22 cellular contexts compared by ENCODE assay signal in the genomic region with DNA sequence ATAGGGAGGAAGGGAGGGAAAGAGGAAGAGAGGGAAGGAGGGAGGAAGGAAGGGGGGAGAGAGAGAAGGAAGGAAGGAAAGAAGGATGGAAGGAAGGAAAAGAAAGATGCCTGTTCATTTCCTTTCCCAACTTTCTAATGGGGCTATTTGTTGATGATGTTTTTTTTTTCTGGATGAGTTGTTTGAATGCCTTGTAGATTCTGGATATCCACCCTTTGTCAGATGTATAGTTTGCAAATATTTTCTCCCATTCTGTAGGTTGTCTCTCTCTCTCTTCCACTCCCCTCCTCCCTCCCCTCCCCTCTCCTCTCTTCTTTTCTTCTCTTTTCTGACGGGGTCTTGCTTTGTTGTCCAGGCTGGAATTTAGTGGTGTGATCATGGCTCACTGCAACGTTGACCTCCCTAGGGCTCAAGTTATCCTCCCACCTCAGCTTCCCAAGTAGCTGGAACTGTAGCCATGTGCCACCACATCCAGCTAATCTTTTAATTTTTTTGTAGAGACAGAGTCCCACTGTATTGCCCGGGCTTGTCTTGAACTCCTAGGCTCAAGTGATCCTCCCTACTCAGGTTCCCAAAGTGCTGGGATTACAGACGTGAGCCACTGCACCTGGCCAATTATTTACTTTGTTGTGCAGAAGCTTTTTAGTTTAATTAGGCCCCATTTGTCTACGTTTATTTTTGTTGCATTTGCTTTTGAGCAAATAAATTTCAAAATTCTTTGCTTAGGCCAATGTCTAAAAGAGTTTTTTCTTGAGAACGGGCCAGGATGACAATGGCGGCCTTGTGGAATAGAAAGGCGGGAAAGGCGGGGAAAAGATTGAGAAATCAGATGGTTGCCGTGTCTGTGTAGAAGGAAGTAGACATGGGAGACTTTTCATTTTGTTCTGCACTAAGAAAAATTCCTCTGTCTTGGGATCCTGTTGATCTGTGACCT. TPM values are rescaled to one million over a fixed set of nuclear protein-coding genes. Genes with fewer than 3 reads are reported as not detected.
DNase-seq lines count a peak whose midpoint lies in the region; ATAC-seq, FAIRE-seq and TF ChIP-seq lines count a peak whose summit lies in the region.
"Had no signal": no experiment of that assay in that cellular context is flagged by ENCODE, and none has a peak within 500 bp of the region (broad histone marks: within the 10 kb centered on the region; RNA-seq: fewer than 3 reads in every experiment).

No MANE protein-coding gene starts in this region.

- peak overlapping the region; percentile 55 for H2AFZ ChIP-seq in HepG2 (ENCODE audit: low read length)
- H2AFZ ChIP-seq: GM23248 had no signal

- intact Hi-C loops in HepG2 (cut with micrococcal nuclease; ENCODE audit: unreplicated experiment): loop anchor here (10.0 kb wide), 2 partner anchors 647 to 1237 kb away; no protein-coding TSS in a partner anchor
- intact Hi-C loops in right lobe of liver (cut with DNase I): no loop called here

- H3K9me3 Mint-ChIP-seq in activated naive CD8-positive, alpha-beta T cell treated with anti-CD3 and anti-CD28 coated beads for 36 hours: peaks cover 1% of the 10 kb centered on the region
- H3K9me3 Mint-ChIP-seq: activated CD4-positive, alpha-beta T cell treated with anti-CD3 and anti-CD28 coated beads, Interleukin-2, amount 10 ng/mL, durations not matched to agents 24 days and 14 days; memory B cell had no signal

- 0 out of 2 replicates have a peak, but pooled peaks have one; percentile 16 for TF ChIP-seq RAD21 in HepG2 (CRISPR knock-in tag; IDR thresholded peaks at IDR 0.05)

- in situ Hi-C loops in HepG2 (cut with HindIII; ENCODE audit: extremely low pct_ligation_motif_present, low pct_unique_long_range_greater_than_20kb): loop anchor here (25.0 kb wide), 2 partner anchors 560 to 1235 kb away; no protein-coding TSS in a partner anchor

- H4K20me1 ChIP-seq in HepG2 (ENCODE audit: insufficient read depth, low read length): no peaks in the 10 kb centered on the region

- H3K4me2 ChIP-seq in HepG2 (ENCODE audit: low read depth, low read length): peak overlapping the region; percentile 75

- H3K36me3 Mint-ChIP-seq in activated naive CD8-positive, alpha-beta T cell treated with anti-CD3 and anti-CD28 coated beads for 36 hours: no peaks in the 10 kb centered on the region
- H3K36me3 Mint-ChIP-seq: memory B cell; naive thymus-derived CD4-positive, alpha-beta T cell had no signal

- H3K27ac ChIP-seq in HepG2 (ENCODE audit: extremely low read length, insufficient read depth, low read length) (peak overlapping the region; percentile 77), right lobe of liver (no peak overlapping the region)
- H3K27ac ChIP-seq: colonic mucosa, GM23248, ovary had no signal

- no peak for TF ChIP-seq CTCF in HepG2 (CRISPR knock-in tag; IDR thresholded peaks at IDR 0.05)
- no peak for TF ChIP-seq CTCF in right lobe of liver (IDR thresholded peaks at IDR 0.05)

- H3K27me3 ChIP-seq in HepG2 (ENCODE audit: control insufficient read depth in 1 of 2, insufficient read depth in 2 of 2, low read length in 2 of 2): no peaks in the 10 kb centered on the region
- no peaks in the 10 kb centered on the region for H3K27me3 ChIP-seq in right lobe of liver
- H3K27me3 ChIP-seq: colonic mucosa, ovary had no signal

- TF ChIP-seq POLR2A in HepG2 (IDR thresholded peaks at IDR 0.05; ENCODE audit: insufficient read depth in 1 of 2, low read depth in 2 of 2, low read length in 2 of 2): no peak
- no peak for TF ChIP-seq POLR2A in right lobe of liver (IDR thresholded peaks at IDR 0.05)

- CTCF ChIA-PET in HepG2 (lab: Yijun Ruan, JAX; ENCODE audit: low intra/inter-chr PET ratio, low total read pairs): no interaction called here

- peak in 1 of 2 experiments; percentile 33; a peak in 1 of 4 replicates for TF ChIP-seq EP300 in HepG2 (IDR thresholded peaks at IDR 0.05; ENCODE audit: low read depth in 2 of 2, low read length in 2 of 2)
- TF ChIP-seq EP300 in HepG2 (CRISPR knock-in tag; IDR thresholded peaks at IDR 0.05; ENCODE audit: borderline replicate concordance): no peak

- peak overlapping the region in 2 of 3 experiments; percentile 9 to 51; a peak in 1 of 6 replicates for H3K4me3 ChIP-seq in HepG2 (replicated peaks in 1 of 3; ENCODE audit: insufficient read depth in 1 of 3, low read depth in 2 of 3, low read length in 3 of 3)
- no peak overlapping the region for H3K4me3 ChIP-seq in right lobe of liver
- H3K4me3 ChIP-seq: colonic mucosa, GM23248, ovary had no signal

- no peak overlapping the region for H3K27ac Mint-ChIP-seq in activated naive CD8-positive, alpha-beta T cell treated with anti-CD3 and anti-CD28 coated beads for 36 hours
- H3K27ac Mint-ChIP-seq: activated CD4-positive, alpha-beta T cell treated with anti-CD3 and anti-CD28 coated beads, Interleukin-2, amount 10 ng/mL, durations not matched to agents 24 days and 14 days; memory B cell had no signal

- POLR2A ChIA-PET in HepG2 (lab: Yijun Ruan, JAX): no interaction called here

- H3K79me2 ChIP-seq in HepG2 (ENCODE audit: insufficient read depth, low read length): no peaks in the 10 kb centered on the region

- H3K27me3 Mint-ChIP-seq in activated naive CD8-positive, alpha-beta T cell treated with anti-CD3 and anti-CD28 coated beads for 36 hours: no peaks in the 10 kb centered on the region
- H3K27me3 Mint-ChIP-seq: activated CD4-positive, alpha-beta T cell treated with anti-CD3 and anti-CD28 coated beads, Interleukin-2, amount 10 ng/mL, durations not matched to agents 24 days and 14 days; memory B cell; naive thymus-derived CD4-positive, alpha-beta T cell had no signal

- peaks cover 2% of the 10 kb centered on the region for H3K4me1 Mint-ChIP-seq in activated naive CD8-positive, alpha-beta T cell treated with anti-CD3 and anti-CD28 coated beads for 36 hours
- H3K4me1 Mint-ChIP-seq: activated CD4-positive, alpha-beta T cell treated with anti-CD3 and anti-CD28 coated beads, Interleukin-2, amount 10 ng/mL, durations not matched to agents 24 days and 14 days; memory B cell had no signal

- peak overlapping the region; percentile 47 for H3K9ac ChIP-seq in HepG2 (ENCODE audit: insufficient read depth, low read depth, low read length)
- H3K9ac ChIP-seq: GM23248 had no signal

- no peak overlapping the region for H3K4me3 Mint-ChIP-seq in activated naive CD8-positive, alpha-beta T cell treated with anti-CD3 and anti-CD28 coated beads for 36 hours
- H3K4me3 Mint-ChIP-seq: activated CD4-positive, alpha-beta T cell treated with anti-CD3 and anti-CD28 coated beads, Interleukin-2, amount 10 ng/mL, durations not matched to agents 24 days and 14 days; memory B cell; naive thymus-derived CD4-positive, alpha-beta T cell had no signal

- peak; percentile 51 for FAIRE-seq in HepG2 (lab: Jason Lieb, UNC)
- FAIRE-seq: endometrium had no signal

- H3K9me3 ChIP-seq in HepG2 (ENCODE audit: low read length) (no peaks in the 10 kb centered on the region), right lobe of liver (no peaks in the 10 kb centered on the region)
- H3K9me3 ChIP-seq: colonic mucosa, ovary had no signal

- no TSS peak for BruUV-seq in HepG2 (replicated peaks; lab: Mats Ljungman, UMichigan)

- 2% methylated on average over 10 of the region's 10 CpGs for WGBS in HepG2 (ENCODE audit: low lambda C conversion rate)
- WGBS in right lobe of liver (ENCODE audit: insufficient coverage, low coverage, low lambda C conversion rate, missing lambda C conversion rate): 63% methylated on average over 10 of the region's 10 CpGs

- H3K36me3 ChIP-seq in HepG2 (replicated peaks in 1 of 2; ENCODE audit: control insufficient read depth in 1 of 2, insufficient read depth in 2 of 2, low read length in 2 of 2) (no peaks in the 10 kb centered on the region), right lobe of liver (no peaks in the 10 kb centered on the region)
- H3K36me3 ChIP-seq: colonic mucosa, ovary had no signal

- DNase-seq in HepG2 (ENCODE audit: low spot score) (peak; percentile 62), right lobe of liver (no peak), NCI-H345 (lab: John Stamatoyannopoulos, UW) (peak; percentile 21), SHP77 treated with DMSO at 0.1 percent for 48 hours (lab: John Stamatoyannopoulos, UW) (peak; percentile 29), OCI-M2 (lab: John Stamatoyannopoulos, UW; ENCODE audit: unreplicated experiment) (no peak), NCI-H1694 treated with DMSO at 0.1 percent for 48 hours (lab: John Stamatoyannopoulos, UW) (no peak)
- no peak for DNase-seq in activated naive CD8-positive, alpha-beta T cell treated with anti-CD3 and anti-CD28 coated beads for 36 hours
- DNase-seq: activated CD4-positive, alpha-beta T cell treated with anti-CD3 and anti-CD28 coated beads, Interleukin-2, amount 10 ng/mL, durations not matched to agents 24 days and 14 days; activated CD8-positive, alpha-beta memory T cell treated with anti-CD3 and anti-CD28 coated beads, Interleukin-2, amount 50 U/mL, for 4 hours; activated gamma-delta T cell; Calu3; colonic mucosa; GDM1; GM23248; naive thymus-derived CD4-positive, alpha-beta T cell; NCI-H2227 treated with DMSO at 0.1 percent for 48 hours; ovary; right cardiac atrium had no signal

- peak; percentile 70 for ATAC-seq in HepG2
- ATAC-seq in right lobe of liver: no peak
- ATAC-seq in GM18868 (IDR thresholded peaks at IDR 0.05; ENCODE audit: unreplicated experiment): no peak
- ATAC-seq: naive thymus-derived CD4-positive, alpha-beta T cell; right cardiac atrium; Right ventricle myocardium inferior had no signal

- peaks cover 31% of the 10 kb centered on the region for H3K4me1 ChIP-seq in HepG2 (ENCODE audit: insufficient read depth, low read length)
- H3K4me1 ChIP-seq in right lobe of liver: no peaks in the 10 kb centered on the region
- H3K4me1 ChIP-seq: colonic mucosa had no signal

RNA-seq across cellular contexts. Expression of a gene that starts 57.3 kb away (rescaled TPM):
- 11.0 and 16.6 TPM in 2 replicates for total RNA-seq in HepG2 (2016; rRNA removed; fragmentation: Illumina TruSeq; extraction: Trizol)
- 1.6 and 2.4 TPM in 2 replicates for total RNA-seq in HepG2 (2016; cell fraction: cytosol; rRNA removed; fragmentation: Illumina TruSeq; extraction: Trizol; ENCODE audit: low read depth)
- total RNA-seq in HepG2 (2016; cell fraction: insoluble cytoplasmic fraction; rRNA removed; fragmentation: Illumina TruSeq; extraction: Trizol): 10.2 and 16.4 TPM in 2 replicates
- total RNA-seq in HepG2 (2016; cell fraction: membrane; rRNA removed; fragmentation: Illumina TruSeq; extraction: Trizol): 6.3 and 7.3 TPM in 2 replicates
- 11.0 and 12.8 TPM in 2 replicates for total RNA-seq in HepG2 (2016; cell fraction: nucleus; rRNA removed; fragmentation: Illumina TruSeq; extraction: Trizol)
- polyA plus RNA-seq in HepG2 (2011; rRNA removed): 5.4 and 5.8 TPM in 2 replicates
- polyA plus RNA-seq in HepG2 (2011; cell fraction: cytosol; rRNA removed): 2.6 and 3.3 TPM in 2 replicates
- 4.4 and 5.0 TPM in 2 replicates for polyA plus RNA-seq in HepG2 (2011; cell fraction: nucleus; rRNA removed)
- polyA plus RNA-seq in HepG2 (2012): 8.6 and 14.4 TPM in 2 replicates
- 0.62 and 0.73 TPM in 2 replicates for polyA plus RNA-seq in HepG2 (2016; cell fraction: cytosol; fragmentation: Illumina TruSeq; extraction: Trizol; ENCODE audit: low read depth)
- polyA plus RNA-seq in HepG2 (2016; cell fraction: insoluble cytoplasmic fraction; fragmentation: Illumina TruSeq; extraction: Trizol; ENCODE audit: low read depth): 15.0 and 16.0 TPM in 2 replicates
- 2.6 and 2.9 TPM in 2 replicates for polyA plus RNA-seq in HepG2 (2016; cell fraction: membrane; fragmentation: Illumina TruSeq; extraction: Trizol; ENCODE audit: low read depth)
- polyA plus RNA-seq in HepG2 (2016; cell fraction: nucleus; fragmentation: Illumina TruSeq; extraction: Trizol; ENCODE audit: insufficient read depth, low read depth): 8.1 and 8.7 TPM in 2 replicates
- polyA minus RNA-seq in HepG2 (2011; rRNA and poly(A)+ RNA removed; ENCODE audit: low replicate concordance): 3.3 and 12.1 TPM in 2 replicates
- 11.2 and 13.2 TPM in 2 replicates for polyA minus RNA-seq in HepG2 (2011; cell fraction: cytosol; rRNA and poly(A)+ RNA removed)
- 19.1 and 19.7 TPM in 2 replicates for polyA minus RNA-seq in HepG2 (2011; cell fraction: nucleus; rRNA and poly(A)+ RNA removed)
- total RNA-seq in right lobe of liver: 1 to 10 TPM; 1.8 to 2.8 (median 2.3) TPM
- 10 to 100 TPM; 23.4 to 25.0 TPM for total RNA-seq in activated naive CD8-positive, alpha-beta T cell treated with anti-CD3 and anti-CD28 coated beads for 36 hours

Comparison
In these comparisons a context has a peak if more than half of its experiments do, and no peak if none do; other contexts are left out.
1. DNase-seq: peak in HepG2 (single experiment), NCI-H345 (single experiment) and SHP77 treated with DMSO at 0.1 percent for 48 hours (single experiment); none in right lobe of liver (0 of 3), OCI-M2 (single experiment), NCI-H1694 treated with DMSO at 0.1 percent for 48 hours (single experiment) and activated naive CD8-positive, alpha-beta T cell treated with anti-CD3 and anti-CD28 coated beads for 36 hours (single experiment).
2. H3K4me3 ChIP-seq: peak in HepG2 (2 of 3); none in right lobe of liver (0 of 3).